4 cellular contexts compared by ENCODE assay signal in genomic region chr7:76482660-76483059, GRCh38. TPM values are rescaled to one million over a fixed set of nuclear protein-coding genes. Genes with fewer than 3 reads are reported as not detected.
"Had no signal": no experiment of that assay in that cellular context is flagged by ENCODE, and none has a peak within 500 bp of the region (broad histone marks: within the 10 kb centered on the region; RNA-seq: fewer than 3 reads in every experiment).

No MANE protein-coding gene starts in this region.

RNA-seq across cellular contexts. Expression of gene UPK3B, which starts 27.7 kb away (rescaled TPM):
- total RNA-seq: H4, IMR-90, K562 had no signal
- polyA plus RNA-seq: GM23248, K562 had no signal
